In genomic region chrX:69221239-69222102, GRCh38 we compare ENCODE assay signal across 15 cellular contexts. TPM values are rescaled to one million over a fixed set of nuclear protein-coding genes. Genes with fewer than 3 reads are reported as not detected.
A peak's percentile ranks its signal among the peaks of the same experiment; 100 is the strongest.
DNase-seq lines count a peak whose midpoint lies in the region; ATAC-seq and TF ChIP-seq lines count a peak whose summit lies in the region.
"Had no signal": no experiment of that assay in that cellular context is flagged by ENCODE, and none has a peak within 500 bp of the region (broad histone marks: within the 10 kb centered on the region; RNA-seq: fewer than 3 reads in every experiment).

No MANE protein-coding gene starts in this region.

- no peak overlapping the region for H3K4ac ChIP-seq in mesenchymal stem cell (ENCODE audit: low read depth in 1 of 2, low read length in 2 of 2)

- H3K36me3 Mint-ChIP-seq in GM23338 (ENCODE audit: low read depth) = no peaks in the 10 kb centered on the region

- peak overlapping the region in 1 of 2 experiments; percentile 40 for H3K18ac ChIP-seq in mesenchymal stem cell (ENCODE audit: low read depth in 1 of 2, low read length in 2 of 2)

- no peak overlapping the region for H3K27ac Mint-ChIP-seq in GM23338
- H3K27ac Mint-ChIP-seq: activated T-helper 2 cell treated with anti-CD3 and anti-CD28 coated beads, Interferon-gamma antibody, Interleukin-2, Interleukin-4, amounts not matched to agents 10 μg/mL and 5 μg/mL and 100 μg/mL, durations not matched to agents 14 hours and 24 hours and 36 hours had no signal

- DNase-seq in ELF-1 (ENCODE audit: low read depth, low spot score) (peak; percentile 77), GM23338 (ENCODE audit: low spot score) (peak; percentile 58), Panc1 (ENCODE audit: low read depth, low spot score) (no peak), mesenchymal stem cell (no peak), kidney glomerular epithelial cell (lab: John Stamatoyannopoulos, UW) (no peak), HuH-7 (ENCODE audit: low spot score) (no peak)
- no peak for DNase-seq in stimulated activated naive CD8-positive, alpha-beta T cell treated with anti-CD3 and anti-CD28 coated beads, Interleukin-15, Interleukin-2, amounts not matched to agents 100 U/mL and 50 U/mL, for 24 hours
- no peak for DNase-seq in stimulated activated CD4-positive, alpha-beta T cell treated with anti-CD3 and anti-CD28 coated beads, Interleukin-4, amount 100 ng/mL, for 1 hour
- DNase-seq: GOT3, NCI-H187 treated with DMSO at 0.1 percent for 48 hours had no signal

- H4K20me1 ChIP-seq in GM23338 (replicated peaks; ENCODE audit: insufficient read depth) = no peaks in the 10 kb centered on the region

- in situ Hi-C loops in Panc1 (cut with HindIII; ENCODE audit: low pct_unique_long_range_greater_than_20kb, low sequenced_read_pairs) = no loop called here

- no TSS peak for BruUV-seq in Panc1 (replicated peaks; lab: Mats Ljungman, UMichigan)

- H3K4me3 Mint-ChIP-seq in GM23338 = peak overlapping the region; percentile 14; the same call in 1 of the 3 replicates

- H3K9me3 ChIP-seq in Panc1 (ENCODE audit: control insufficient read depth, insufficient read depth, low read depth, low read length) (no peaks in the 10 kb centered on the region), mesenchymal stem cell (ENCODE audit: control insufficient read depth, low read length) (no peaks in the 10 kb centered on the region)
- H3K9me3 ChIP-seq: mucosa of descending colon, right atrium auricular region, vagina had no signal

- no peaks in the 10 kb centered on the region for H3K9me2 ChIP-seq in GM23338 (ENCODE audit: insufficient read depth)

- H3K4me2 ChIP-seq in GM23338 = peak overlapping the region; percentile 64
- H3K4me2 ChIP-seq in mesenchymal stem cell (ENCODE audit: low read length, poor library complexity, severe bottlenecking) = no peak overlapping the region

- no peak overlapping the region for H2AK5ac ChIP-seq in mesenchymal stem cell (ENCODE audit: low read length, severe bottlenecking)

- no peak overlapping the region for H2BK5ac ChIP-seq in mesenchymal stem cell (ENCODE audit: low read depth, low read length, poor library complexity, severe bottlenecking)

- H3K27me3 Mint-ChIP-seq in GM23338 (ENCODE audit: insufficient read depth, low read depth, poor library complexity) = peaks cover 2% of the 10 kb centered on the region

- H3K23ac ChIP-seq in mesenchymal stem cell (ENCODE audit: low read length in 2 of 2) = no peak overlapping the region

- ATAC-seq in GM23338 (peak; percentile 74), Panc1 (0 out of 2 replicates have a peak, but pooled peaks have one; percentile 17)
- no peak for ATAC-seq in stimulated activated naive CD8-positive, alpha-beta T cell treated with anti-CD3 and anti-CD28 coated beads, Interleukin-15, Interleukin-2, amounts not matched to agents 100 U/mL and 50 U/mL, for 24 hours

- H3K27me3 ChIP-seq in GM23338 (ENCODE audit: insufficient read depth) = peaks cover 40% of the 10 kb centered on the region
- no peaks in the 10 kb centered on the region for H3K27me3 ChIP-seq in Panc1 (ENCODE audit: control insufficient read depth, insufficient read depth, low read length)
- peaks cover 0 to 72% of the 10 kb centered on the region in 2 experiments for H3K27me3 ChIP-seq in mesenchymal stem cell (ENCODE audit: control insufficient read depth in 1 of 2, insufficient read depth in 1 of 2, low read length in 2 of 2)
- H3K27me3 ChIP-seq: cardiac muscle cell, right atrium auricular region, vagina had no signal

- TF ChIP-seq CTCF in GM23338 (conservative IDR thresholded peaks at IDR 0.05; ENCODE audit: low read depth in 2 of 2) (no peak), Panc1 (IDR thresholded peaks at IDR 0.05) (no peak)

- H3K27ac ChIP-seq in GM23338 (ENCODE audit: low read depth) = no peak overlapping the region
- H3K27ac ChIP-seq in Panc1 (ENCODE audit: low read length) = no peak overlapping the region
- H3K27ac ChIP-seq in mesenchymal stem cell (ENCODE audit: low read length, poor library complexity, severe bottlenecking) = no peak overlapping the region
- H3K27ac ChIP-seq: cardiac muscle cell, right atrium auricular region, vagina had no signal

- H4K91ac ChIP-seq in mesenchymal stem cell (ENCODE audit: low read length) = no peak overlapping the region

- H3K36me3 ChIP-seq in GM23338 (ENCODE audit: insufficient read depth) = no peaks in the 10 kb centered on the region
- H3K36me3 ChIP-seq in Panc1 (ENCODE audit: control insufficient read depth, insufficient read depth, low read length) = no peaks in the 10 kb centered on the region
- H3K36me3 ChIP-seq in mesenchymal stem cell (ENCODE audit: control insufficient read depth in 1 of 2, insufficient read depth in 2 of 2, low read depth in 1 of 2, low read length in 2 of 2) = no peaks in the 10 kb centered on the region
- H3K36me3 ChIP-seq: cardiac muscle cell, right atrium auricular region, vagina had no signal

- peaks cover 13% of the 10 kb centered on the region; the same call in 2 of the 3 replicates for H3K4me1 Mint-ChIP-seq in GM23338

- intact Hi-C loops in Panc1 (cut with micrococcal nuclease; ENCODE audit: unreplicated experiment) = loop anchor here (2.0 to 10.0 kb wide), 3 partner anchors 63 to 393 kb away; partner anchors contain the start of gene EFNB1

- no peaks in the 10 kb centered on the region for H3K79me2 ChIP-seq in GM23338 (replicated peaks; ENCODE audit: insufficient read depth)

- no peak overlapping the region for H3K14ac ChIP-seq in mesenchymal stem cell (ENCODE audit: low read length in 2 of 2)

- 25% methylated on average over 23 of the region's 38 CpGs for WGBS in mesenchymal stem cell

- peak overlapping the region in 1 of 2 experiments; percentile 78 for H2BK12ac ChIP-seq in mesenchymal stem cell (ENCODE audit: low read length in 2 of 2)

- H3K9ac ChIP-seq in mesenchymal stem cell (ENCODE audit: low read length) = no peak overlapping the region

- no peak overlapping the region for H2BK120ac ChIP-seq in mesenchymal stem cell (ENCODE audit: low read depth, low read length)

- CTCF ChIA-PET in Panc1 (lab: Charles Lee) = interaction anchor here (0.6 to 1.8 kb wide), 2 partner anchors 48 to 393 kb away, joined by 5 to 14 read pairs; partner anchors contain the start of gene EFNB1

- no peaks in the 10 kb centered on the region for H3F3A ChIP-seq in GM23338 (replicated peaks; ENCODE audit: low read depth)

- H3K4me1 ChIP-seq in GM23338 (ENCODE audit: insufficient read depth) = peaks cover 14% of the 10 kb centered on the region
- no peaks in the 10 kb centered on the region for H3K4me1 ChIP-seq in Panc1 (ENCODE audit: control insufficient read depth, insufficient read depth, low read length)
- H3K4me1 ChIP-seq in mesenchymal stem cell (ENCODE audit: control insufficient read depth, insufficient read depth, low read depth, low read length) = no peaks in the 10 kb centered on the region
- H3K4me1 ChIP-seq: right atrium auricular region had no signal

- H4K8ac ChIP-seq in mesenchymal stem cell (ENCODE audit: low read length) = peak overlapping the region; percentile 28

- no peak overlapping the region for H2AFZ ChIP-seq in GM23338
- no peak overlapping the region for H2AFZ ChIP-seq in mesenchymal stem cell (ENCODE audit: low read depth, low read length)

- POLR2A ChIA-PET in Panc1 (lab: Charles Lee) = no interaction called here

- peak overlapping the region; percentile 42; the same call in 1 of the 2 replicates for H3K4me3 ChIP-seq in GM23338
- no peak overlapping the region for H3K4me3 ChIP-seq in Panc1 (ENCODE audit: low read depth in 2 of 2, low read length in 2 of 2)
- no peak overlapping the region for H3K4me3 ChIP-seq in mesenchymal stem cell (ENCODE audit: insufficient read depth in 1 of 2, low read depth in 1 of 2, low read length in 2 of 2)
- H3K4me3 ChIP-seq: cardiac muscle cell, mucosa of descending colon, right atrium auricular region, vagina had no signal

- no peaks in the 10 kb centered on the region for H3K79me1 ChIP-seq in mesenchymal stem cell (replicated peaks; ENCODE audit: low read length, poor library complexity, severe bottlenecking)

- no peaks in the 10 kb centered on the region for H3K9me3 Mint-ChIP-seq in GM23338
- H3K9me3 Mint-ChIP-seq: activated T-helper 2 cell treated with anti-CD3 and anti-CD28 coated beads, Interferon-gamma antibody, Interleukin-2, Interleukin-4, amounts not matched to agents 10 μg/mL and 5 μg/mL and 100 μg/mL, durations not matched to agents 14 hours and 24 hours and 36 hours had no signal

- no peak overlapping the region for H2BK15ac ChIP-seq in mesenchymal stem cell (ENCODE audit: low read depth, poor library complexity, severe bottlenecking)

RNA-seq across cellular contexts. Expression of gene PJA1, which starts 56.2 kb away (rescaled TPM):
- total RNA-seq in GM23338 (2014; rRNA removed; shearing (Covaris generic)) = 30.9 and 31.3 TPM in 2 replicates
- polyA plus RNA-seq in GM23338 (2016; fragmentation: Nextera tagmentation; extraction: Ambion mirVana) = 20.7 and 25.2 TPM in 2 replicates
- 11.8 TPM for total RNA-seq in Panc1 (2021; ENCODE audit: unreplicated experiment)
- polyA plus RNA-seq in Panc1 (2012; ENCODE audit: insufficient read length) = 12.2 TPM
- polyA plus RNA-seq in mesenchymal stem cell (2013, experiment 1 of 2) = 40.5 TPM
- 38.9 TPM for polyA plus RNA-seq in mesenchymal stem cell (2013, experiment 2 of 2)

Comparison
In these comparisons a context has a peak if more than half of its experiments do, and no peak if none do; other contexts are left out.
1. DNase-seq: peak in ELF-1 (single experiment) and GM23338 (single experiment); none in Panc1 (single experiment), mesenchymal stem cell (single experiment), stimulated activated naive CD8-positive, alpha-beta T cell treated with anti-CD3 and anti-CD28 coated beads, Interleukin-15, Interleukin-2, amounts not matched to agents 100 U/mL and 50 U/mL, for 24 hours (single experiment), kidney glomerular epithelial cell (single experiment), stimulated activated CD4-positive, alpha-beta T cell treated with anti-CD3 and anti-CD28 coated beads, Interleukin-4, amount 100 ng/mL, for 1 hour (single experiment) and HuH-7 (single experiment).